In the genomic region with DNA sequence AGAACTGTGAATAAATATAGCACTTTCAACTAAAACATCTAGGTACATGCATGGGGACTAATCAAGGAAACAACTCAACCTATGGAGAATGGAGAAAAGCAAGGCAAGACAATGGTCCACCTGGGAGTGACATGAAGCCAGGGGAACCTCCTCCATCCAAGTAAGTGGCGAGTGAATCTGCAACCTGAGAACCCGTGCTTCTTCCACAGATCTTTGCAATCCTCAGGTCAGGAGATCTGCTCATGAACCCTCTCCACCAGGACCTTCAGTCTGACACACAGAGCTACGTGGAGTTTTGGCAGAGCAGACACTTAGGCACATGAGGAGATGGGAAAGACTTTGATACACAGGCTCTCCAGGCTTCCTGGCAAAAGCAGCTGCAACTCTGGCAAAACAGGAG, we compare ENCODE assay signal across 30 cellular contexts. TPM values are rescaled to one million over a fixed set of nuclear protein-coding genes. Genes with fewer than 3 reads are reported as not detected.
"Had no signal": no experiment of that assay in that cellular context is flagged by ENCODE, and none has a peak within 500 bp of the region (broad histone marks: within the 10 kb centered on the region; RNA-seq: fewer than 3 reads in every experiment).

No MANE protein-coding gene starts in this region.

- H3K9ac ChIP-seq: SK-N-SH had no signal

- H3K27ac ChIP-seq: Peyer's patch, SJSA1 had no signal

- H3K4me2 ChIP-seq: SK-N-SH had no signal

- H3K4me3 ChIP-seq: MG63, Peyer's patch, SJSA1 had no signal

- DNase-seq: Kasumi-1, KG1, MG63, MV-4-11, NCI-H1092, NCI-H1105, NCI-H1417 treated with DMSO at 0.1 percent for 48 hours, NCI-H1436 treated with DMSO at 0.1 percent for 48 hours, NCI-H1694 treated with DMSO at 0.1 percent for 48 hours, NCI-H187 treated with DMSO at 0.1 percent for 48 hours, NCI-H2029, NCI-H2081, NCI-H2171 treated with DMSO at 0.1 percent for 48 hours, NCI-H2227 treated with DMSO at 0.1 percent for 48 hours, NCI-H345, NCI-H446, NCI-H510A treated with DMSO at 0.1 percent for 48 hours, NCI-H524 treated with DMSO at 0.1 percent for 48 hours, NCI-H526 treated with DMSO at 0.1 percent for 48 hours, NCI-H774, PC-3, Peyer's patch, Right ventricle myocardium superior, RPMI8226, SHP77 treated with DMSO at 0.1 percent for 48 hours, SK-N-SH, SW 1271 had no signal

- ATAC-seq: PC-3 had no signal

- H3K27me3 ChIP-seq: MG63, Peyer's patch, SJSA1 had no signal

- H3K9me3 ChIP-seq: MG63, Peyer's patch, SJSA1, SK-N-SH had no signal

- H3K4me1 ChIP-seq: Peyer's patch, SJSA1 had no signal

- H3K36me3 ChIP-seq: MG63, Peyer's patch, SJSA1 had no signal

RNA-seq across cellular contexts. Expression of a gene that starts 58.8 kb away (rescaled TPM):
- total RNA-seq: M059J, NCI-H460, PC-3, Right ventricle myocardium superior, SJSA1 had no signal
- polyA plus RNA-seq: SK-N-SH had no signal
